ENCODE assay signal across 20 cellular contexts in the genomic region with DNA sequence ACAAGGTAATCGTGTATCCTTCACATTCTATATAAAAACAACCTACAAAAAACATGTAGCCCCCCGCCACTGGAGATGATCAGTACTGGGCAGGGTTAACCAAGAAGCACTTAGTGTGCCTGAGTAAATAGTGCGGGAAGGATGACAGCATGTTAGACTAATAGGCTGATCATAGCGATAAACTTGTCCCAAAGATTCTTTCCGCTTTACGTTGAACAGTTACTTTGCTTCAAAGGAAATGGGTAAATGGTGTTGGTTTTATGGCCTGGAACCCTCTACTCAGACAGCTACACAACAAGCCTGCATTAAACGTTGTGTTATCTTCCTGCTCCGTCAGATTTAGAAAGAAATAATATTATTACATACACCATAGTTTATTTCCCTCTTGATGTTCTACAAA.
DNase-seq lines count a peak whose midpoint lies in the region; ATAC-seq and TF ChIP-seq lines count a peak whose summit lies in the region.
"Had no signal": no experiment of that assay in that cellular context is flagged by ENCODE, and none has a peak within 500 bp of the region (broad histone marks: within the 10 kb centered on the region; RNA-seq: fewer than 3 reads in every experiment).

No MANE protein-coding gene starts in this region.

- intact Hi-C loops in left ventricle myocardium superior (cut with micrococcal nuclease) = loop anchor here (10.0 kb wide), 1 partner anchor 75 kb away; no protein-coding TSS in a partner anchor
- intact Hi-C loops in aorta (cut with DNase I) = loop anchor here (2.0 to 5.0 kb wide), 7 partner anchors 72 to 209 kb away; no protein-coding TSS in a partner anchor
- intact Hi-C loops in CD14-positive monocyte (cut with micrococcal nuclease) = no loop called here

- CTCF ChIA-PET in RWPE1 (lab: Yijun Ruan, JAX) = no interaction called here

- WGBS in aorta, 2 donors = 12 to 17% methylated on average over 8 of the region's 8 CpGs

- H3K4me1 ChIP-seq in right atrium auricular region (peaks cover 0 to 45% of the 10 kb centered on the region in 2 donors), aorta (ENCODE audit: control insufficient read depth in 1 of 2, insufficient read depth in 2 of 2, low read length in 2 of 2) (peaks cover 0 to 2% of the 10 kb centered on the region in 2 donors)

- H3K4me3 ChIP-seq in right atrium auricular region (no peak overlapping the region), aorta (ENCODE audit: low read length in 2 of 2) (no peak overlapping the region)
- H3K4me3 ChIP-seq: skin epidermis had no signal

- H3K36me3 ChIP-seq in right atrium auricular region = no peaks in the 10 kb centered on the region
- H3K36me3 ChIP-seq in aorta (ENCODE audit: control insufficient read depth in 1 of 2, insufficient read depth in 2 of 2, low read length in 1 of 2) = no peaks in the 10 kb centered on the region
- H3K36me3 ChIP-seq: left lung had no signal

- peak overlapping the region; percentile 99 for H3K27ac Mint-ChIP-seq in central memory CD8-positive, alpha-beta T cell (ENCODE audit: low read depth)
- H3K27ac Mint-ChIP-seq in mesothelial cell of epicardium (peak overlapping the region; percentile 97), CD14-positive monocyte (no peak overlapping the region)

- H3K27me3 ChIP-seq in right atrium auricular region = no peaks in the 10 kb centered on the region
- no peaks in the 10 kb centered on the region for H3K27me3 ChIP-seq in aorta (ENCODE audit: control insufficient read depth in 1 of 2, insufficient read depth in 2 of 2, low read length in 1 of 2)

- H3K27ac ChIP-seq in right atrium auricular region = peak overlapping the region; percentile 92 to 97
- H3K27ac ChIP-seq in aorta (ENCODE audit: low read depth in 1 of 2, low read length in 2 of 2) = peak overlapping the region; percentile 44 to 67
- H3K27ac ChIP-seq in RWPE1 = no peak overlapping the region
- H3K27ac ChIP-seq: parathyroid adenoma had no signal

- DNase-seq in right atrium auricular region (ENCODE audit: low spot score) (no peak), left ventricle myocardium superior (no peak), mesothelial cell of epicardium (ENCODE audit: low spot score in 2 of 2, unreplicated experiment in 2 of 2) (no peak), aorta (no peak), CD14-positive monocyte (ENCODE audit: low spot score) (no peak), RWPE1 (ENCODE audit: low spot score) (no peak), hepatic stellate cell (ENCODE audit: low spot score) (no peak)
- DNase-seq in central memory CD8-positive, alpha-beta T cell (ENCODE audit: low spot score in 2 of 2) = no peak
- DNase-seq: activated CD8-positive, alpha-beta memory T cell treated with anti-CD3 and anti-CD28 coated beads for 24 hours; CD4-positive, alpha-beta T cell; DMS79 treated with DMSO at 0.1 percent for 48 hours; left lung; NCI-H1417; NCI-H2171 treated with DMSO at 0.1 percent for 48 hours; NCI-H82; SK-N-SH; stimulated activated CD8-positive, alpha-beta memory T cell treated with anti-CD3 and anti-CD28 coated beads, Interleukin-4, amount 100 ng/mL, for 48 hours had no signal

- peak overlapping the region; percentile 89 for H3K4me3 Mint-ChIP-seq in central memory CD8-positive, alpha-beta T cell
- H3K4me3 Mint-ChIP-seq in mesothelial cell of epicardium = peak overlapping the region; percentile 65
- H3K4me3 Mint-ChIP-seq in CD14-positive monocyte = peak overlapping the region in 1 of 2 donors; percentile 75

- H3K9me3 ChIP-seq in right atrium auricular region (no peaks in the 10 kb centered on the region), aorta (ENCODE audit: control insufficient read depth, low read length) (no peaks in the 10 kb centered on the region)
- H3K9me3 ChIP-seq: left lung, SK-N-SH had no signal

- POLR2A ChIA-PET in RWPE1 (lab: Yijun Ruan, JAX; ENCODE audit: low non-redundant PET) = no interaction called here

- no peaks in the 10 kb centered on the region for H3K9me3 Mint-ChIP-seq in central memory CD8-positive, alpha-beta T cell
- peaks cover 11% of the 10 kb centered on the region for H3K9me3 Mint-ChIP-seq in mesothelial cell of epicardium
- peaks cover 0 to 21% (median 6%) of the 10 kb centered on the region in 7 donors for H3K9me3 Mint-ChIP-seq in CD14-positive monocyte

- no peaks in the 10 kb centered on the region for H3K27me3 Mint-ChIP-seq in central memory CD8-positive, alpha-beta T cell
- H3K27me3 Mint-ChIP-seq in mesothelial cell of epicardium (ENCODE audit: low read depth) (peaks cover 1% of the 10 kb centered on the region), CD14-positive monocyte (ENCODE audit: low read depth in 3 of 3) (peaks cover 56 to 71% (median 58%) of the 10 kb centered on the region in 3 donors)

- ATAC-seq in left ventricle myocardium superior (no peak), aorta (ENCODE audit: low FRiP score) (no peak)
- no peak for ATAC-seq in central memory CD8-positive, alpha-beta T cell (replicated peaks; ENCODE audit: extremely low read depth, poor library complexity, severe bottlenecking)
- ATAC-seq: activated CD4-positive, CD25-positive, alpha-beta regulatory T cell treated with anti-CD3 and anti-CD28 coated beads, Interleukin-2, amount 50 U/mL, for 24 hours; left lung had no signal

- peaks cover 47% of the 10 kb centered on the region for H3K4me1 Mint-ChIP-seq in central memory CD8-positive, alpha-beta T cell
- peaks cover 59% of the 10 kb centered on the region for H3K4me1 Mint-ChIP-seq in mesothelial cell of epicardium
- H3K4me1 Mint-ChIP-seq in CD14-positive monocyte = peaks cover 14% of the 10 kb centered on the region

- TF ChIP-seq CTCF in right atrium auricular region (IDR thresholded peaks at IDR 0.05) = no peak
- TF ChIP-seq CTCF in mesothelial cell of epicardium (IDR thresholded peaks at IDR 0.05; ENCODE audit: unreplicated experiment) = no peak
- no peak for TF ChIP-seq CTCF in CD14-positive monocyte (IDR thresholded peaks at IDR 0.05)
- no peak for TF ChIP-seq CTCF in RWPE1 (conservative IDR thresholded peaks at IDR 0.05; ENCODE audit: low read depth)

- peaks cover 11% of the 10 kb centered on the region for H3K36me3 Mint-ChIP-seq in central memory CD8-positive, alpha-beta T cell (ENCODE audit: insufficient read depth)
- H3K36me3 Mint-ChIP-seq in mesothelial cell of epicardium (no peaks in the 10 kb centered on the region), CD14-positive monocyte (peaks cover 0 to 5% of the 10 kb centered on the region in 2 donors)

Comparison
In these comparisons a context has a peak if more than half of its experiments do, and no peak if none do; other contexts are left out.
1. H3K27ac Mint-ChIP-seq: peak in central memory CD8-positive, alpha-beta T cell (single experiment) and mesothelial cell of epicardium (single experiment); none in CD14-positive monocyte (0 of 7).
2. intact Hi-C loops: an anchor here in left ventricle myocardium superior (10.0 kb wide) and aorta (2.0 to 5.0 kb wide); none called in CD14-positive monocyte.